ENCODE assay signal across 27 cellular contexts in genomic region chr13:54787754-54788153, GRCh38.
"Had no signal": no experiment of that assay in that cellular context is flagged by ENCODE, and none has a peak within 500 bp of the region (broad histone marks: within the 10 kb centered on the region; RNA-seq: fewer than 3 reads in every experiment).

No MANE protein-coding gene starts in this region.

- H3K9ac ChIP-seq: parathyroid adenoma had no signal

- H3K9me3 ChIP-seq: ovary, psoas muscle, right lobe of liver, sigmoid colon, testis, tibial artery, transverse colon, upper lobe of right lung, uterus had no signal

- H3K4me1 ChIP-seq: parathyroid adenoma, psoas muscle, right lobe of liver, sigmoid colon, suprapubic skin, testis, tibial artery, transverse colon, upper lobe of right lung, uterus had no signal

- H2AFZ ChIP-seq: parathyroid adenoma had no signal

- H3K4me3 ChIP-seq: ovary, psoas muscle, right lobe of liver, sigmoid colon, suprapubic skin, testis, tibial artery, transverse colon, upper lobe of right lung, uterus had no signal

- H3K27ac ChIP-seq: ovary, parathyroid adenoma, psoas muscle, right lobe of liver, sigmoid colon, suprapubic skin, testis, tibial artery, transverse colon, upper lobe of right lung, uterus had no signal

- ATAC-seq: naive thymus-derived CD8-positive, alpha-beta T cell; natural killer cell treated with Interleukin-12 subunit alpha and Interleukin-12 subunit beta and Interleukin-15 and Interleukin-18, amount 100 ng/mL, for 72 hours; psoas muscle; right cardiac atrium; stimulated activated memory B cell treated with anti-CD40 and anti-IgM and Interleukin-4, amounts not matched to agents 10 μg/mL and 1 μg/mL and 100 μg/mL, for 72 hours; stimulated activated naive CD8-positive, alpha-beta T cell treated with anti-CD3 and anti-CD28 coated beads, Interleukin-15, amount 100 ng/mL, for 72 hours; stimulated activated naive CD8-positive, alpha-beta T cell treated with anti-CD3 and anti-CD28 coated beads, Interleukin-15, Interleukin-2, amounts not matched to agents 100 U/mL and 50 U/mL, for 24 hours; upper lobe of right lung had no signal

- H3K27me3 ChIP-seq: ovary, right lobe of liver, sigmoid colon, suprapubic skin, testis, tibial artery, transverse colon, upper lobe of right lung, uterus had no signal

- H3K36me3 ChIP-seq: ovary, right lobe of liver, sigmoid colon, suprapubic skin, tibial artery, transverse colon, upper lobe of right lung, uterus had no signal

- DNase-seq: naive thymus-derived CD8-positive, alpha-beta T cell; nephron progenitor cell; occipital lobe; ovary; psoas muscle; right lobe of liver; sigmoid colon; small intestine; stimulated activated CD4-positive, alpha-beta T cell treated with anti-CD3 and anti-CD28 coated beads, Interleukin-12 subunit alpha, Interleukin-12 subunit beta, amount 100 ng/mL, for 4 hours; stimulated activated CD4-positive, alpha-beta T cell treated with anti-CD3 and anti-CD28 coated beads, Interleukin-1b, Interleukin-23, amount 100 ng/mL, for 48 hours; stimulated activated CD4-positive, alpha-beta T cell treated with anti-CD3 and anti-CD28 coated beads, Interleukin-4, amount 100 ng/mL, for 1 hour; stimulated activated CD4-positive, alpha-beta T cell treated with anti-CD3 and anti-CD28 coated beads, Interleukin-4, amount 100 ng/mL, for 4 hours; stimulated activated CD8-positive, alpha-beta memory T cell treated with anti-CD3 and anti-CD28 coated beads, Interleukin-4, amount 100 ng/mL, for 48 hours; stimulated activated naive CD4-positive, alpha-beta T cell; stimulated activated naive CD8-positive, alpha-beta T cell treated with anti-CD3 and anti-CD28 coated beads, Interleukin-15, amount 100 ng/mL, for 72 hours; stimulated activated naive CD8-positive, alpha-beta T cell treated with anti-CD3 and anti-CD28 coated beads, Interleukin-15, Interleukin-2, amounts not matched to agents 100 U/mL and 50 U/mL, for 24 hours; substantia nigra; testis; tibial artery; transverse colon; uterus had no signal

- FAIRE-seq: small intestine had no signal
